ENCODE assay signal across 17 cellular contexts in genomic region chr1:184608990-184609389, GRCh38.
DNase-seq lines count a peak whose midpoint lies in the region; ATAC-seq and TF ChIP-seq lines count a peak whose summit lies in the region.
"Had no signal": no experiment of that assay in that cellular context is flagged by ENCODE, and none has a peak within 500 bp of the region (broad histone marks: within the 10 kb centered on the region; RNA-seq: fewer than 3 reads in every experiment).

No MANE protein-coding gene starts in this region.

- CTCF ChIA-PET in HEK293 (lab: Yijun Ruan, JAX), result interaction anchor here (0.6 kb wide), 1 partner anchor 1039 kb away, joined by 3 read pairs; no protein-coding TSS in a partner anchor

- no peak for TF ChIP-seq POLR2A in sigmoid colon (IDR thresholded peaks at IDR 0.05)

- H3K4me1 Mint-ChIP-seq in brain (peaks cover 56% of the 10 kb centered on the region), glutamatergic neuron (ENCODE audit: low read depth, unreplicated experiment) (peaks cover 37% of the 10 kb centered on the region)
- H3K4me1 Mint-ChIP-seq in naive thymus-derived CD8-positive, alpha-beta T cell, result no peaks in the 10 kb centered on the region
- H3K4me1 Mint-ChIP-seq: B cell had no signal

- intact Hi-C loops in sigmoid colon (cut with DNase I), result no loop called here

- no peak for DNase-seq in glutamatergic neuron
- no peak for DNase-seq in sigmoid colon
- DNase-seq in activated gamma-delta T cell treated with Interleukin-2 at 50 U/mL for 16 hours, result no peak
- DNase-seq in naive thymus-derived CD8-positive, alpha-beta T cell, result no peak
- no peak for DNase-seq in COR-L47 (lab: John Stamatoyannopoulos, UW)
- DNase-seq: EL, GF-D8, Karpas-422, NCI-H1694, NCI-H2171 treated with DMSO at 0.1 percent for 48 hours, NCI-H524 treated with DMSO at 0.1 percent for 48 hours, Peyer's patch had no signal

- H3K9me3 ChIP-seq in HEK293 (ENCODE audit: control insufficient read depth, insufficient read depth, low read depth, low read length) (no peaks in the 10 kb centered on the region), sigmoid colon (no peaks in the 10 kb centered on the region)
- H3K9me3 ChIP-seq: A549, Peyer's patch, SJCRH30 had no signal

- H3K27me3 Mint-ChIP-seq in brain (no peaks in the 10 kb centered on the region), glutamatergic neuron (ENCODE audit: unreplicated experiment) (peaks cover 11% of the 10 kb centered on the region)
- no peaks in the 10 kb centered on the region for H3K27me3 Mint-ChIP-seq in naive thymus-derived CD8-positive, alpha-beta T cell
- H3K27me3 Mint-ChIP-seq: B cell had no signal

- peak overlapping the region in 3 of 5 experiments; percentile 46 to 99 (median 88) for H3K27ac Mint-ChIP-seq in brain
- peak overlapping the region; percentile 8 for H3K27ac Mint-ChIP-seq in glutamatergic neuron (ENCODE audit: unreplicated experiment)
- H3K27ac Mint-ChIP-seq in naive thymus-derived CD8-positive, alpha-beta T cell, result peak overlapping the region in 1 of 10 donors; percentile 26
- H3K27ac Mint-ChIP-seq: B cell had no signal

- TF ChIP-seq CTCF in HEK293 (tag by site-specific recombination; IDR thresholded peaks at IDR 0.05) (no peak), brain (conservative IDR thresholded peaks at IDR 0.05) (no peak), glutamatergic neuron (IDR thresholded peaks at IDR 0.05; ENCODE audit: partially characterized antibody, unreplicated experiment) (no peak), sigmoid colon (IDR thresholded peaks at IDR 0.05) (no peak)

- H3K4me1 ChIP-seq in HEK293 (ENCODE audit: control insufficient read depth, insufficient read depth, low read length) (peaks cover 4% of the 10 kb centered on the region; the same call in 1 of the 2 replicates), sigmoid colon (peaks cover 0 to 45% (median 25%) of the 10 kb centered on the region in 4 donors)
- H3K4me1 ChIP-seq: Peyer's patch, SJCRH30 had no signal

- H3K4me3 Mint-ChIP-seq in brain (no peak overlapping the region), glutamatergic neuron (ENCODE audit: unreplicated experiment) (no peak overlapping the region)
- no peak overlapping the region for H3K4me3 Mint-ChIP-seq in naive thymus-derived CD8-positive, alpha-beta T cell
- H3K4me3 Mint-ChIP-seq: B cell had no signal

- no peak for TF ChIP-seq EP300 in sigmoid colon (IDR thresholded peaks at IDR 0.05)

- no peaks in the 10 kb centered on the region for H3K9me3 Mint-ChIP-seq in brain
- peaks cover 5% of the 10 kb centered on the region for H3K9me3 Mint-ChIP-seq in glutamatergic neuron (ENCODE audit: unreplicated experiment)
- no peaks in the 10 kb centered on the region for H3K9me3 Mint-ChIP-seq in naive thymus-derived CD8-positive, alpha-beta T cell

- no peaks in the 10 kb centered on the region for H3K36me3 ChIP-seq in HEK293 (ENCODE audit: control insufficient read depth in 2 of 2, insufficient read depth in 1 of 2, low read length in 2 of 2)
- H3K36me3 ChIP-seq in sigmoid colon, result no peaks in the 10 kb centered on the region
- H3K36me3 ChIP-seq: SJCRH30 had no signal

- POLR2A ChIA-PET in HEK293 (lab: Yijun Ruan, JAX), result no interaction called here
- POLR2A ChIA-PET in naive thymus-derived CD8-positive, alpha-beta T cell (lab: Charles Lee), result no interaction called here

- H3K36me3 Mint-ChIP-seq in brain (peaks cover 9% of the 10 kb centered on the region), glutamatergic neuron (ENCODE audit: unreplicated experiment) (no peaks in the 10 kb centered on the region)
- H3K36me3 Mint-ChIP-seq in naive thymus-derived CD8-positive, alpha-beta T cell, result no peaks in the 10 kb centered on the region

- H3K27ac ChIP-seq in HEK293 (ENCODE audit: extremely low read depth, low read depth, low read length) (no peak overlapping the region), sigmoid colon (peak overlapping the region; percentile 1 to 83 (median 79))
- H3K27ac ChIP-seq: SJCRH30 had no signal

- H3K27me3 ChIP-seq in sigmoid colon, result no peaks in the 10 kb centered on the region
- H3K27me3 ChIP-seq: Peyer's patch, SJCRH30 had no signal

- ATAC-seq in naive thymus-derived CD8-positive, alpha-beta T cell, result no peak
- ATAC-seq: A549 had no signal

- H3K4me3 ChIP-seq in HEK293 (ENCODE audit: low read depth, low read length) (no peak overlapping the region), sigmoid colon (no peak overlapping the region)
- H3K4me3 ChIP-seq: A549, Peyer's patch, SJCRH30 had no signal

TF ChIP-seq in HEK293, 187 proteins besides CTCF, POLR2A, EP300 and RAD21:
- TF ChIP-seq ZIC2 (tag by site-specific recombination; IDR thresholded peaks at IDR 0.05), result peak; percentile 42; the same call in 1 of the 2 replicates
- TF ChIP-seq ZBTB20 (tag by site-specific recombination; IDR thresholded peaks at IDR 0.05), result no peak
TF ChIP-seq in HEK293: peak in this region for 1.
